8 cellular contexts compared by ENCODE assay signal in the genomic region with DNA sequence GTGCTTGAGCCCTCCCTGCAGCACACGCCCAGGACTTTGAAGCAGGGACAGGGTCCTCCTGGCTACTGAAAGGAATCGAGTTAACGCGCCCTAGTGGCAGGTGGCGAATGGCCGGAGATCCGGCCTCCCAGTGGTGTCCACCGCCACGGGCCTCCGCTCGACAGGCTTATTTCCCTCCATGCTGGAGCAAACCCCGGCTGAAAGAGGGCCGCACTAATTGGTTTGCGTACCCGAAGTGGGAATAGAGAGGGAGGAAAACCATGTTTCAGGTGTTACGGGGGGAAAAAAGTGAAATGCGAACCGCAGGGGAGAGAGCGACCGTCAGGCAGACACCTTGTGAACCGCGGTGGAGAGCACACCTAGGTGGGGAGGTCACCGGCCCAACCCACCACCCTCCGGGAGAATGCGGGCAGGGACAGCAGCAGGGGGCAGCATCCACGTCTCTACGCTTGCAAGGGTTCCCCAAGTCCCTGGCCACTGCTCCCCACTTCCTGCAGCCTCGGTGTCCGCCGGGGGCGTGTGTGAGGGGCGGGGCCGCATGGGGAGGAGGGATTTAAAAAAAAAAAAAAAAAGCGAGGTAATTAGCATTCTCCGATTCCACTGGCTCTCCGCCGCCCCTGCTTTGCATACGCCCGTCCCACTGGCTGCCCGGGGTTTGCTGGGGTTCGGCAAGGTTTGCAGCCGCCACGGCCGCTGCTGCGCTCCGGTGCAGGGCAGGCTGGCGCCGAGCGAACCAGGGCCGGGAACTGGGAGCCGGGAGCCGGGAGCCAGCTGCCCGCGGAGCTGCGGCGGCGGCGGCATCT.
DNase-seq lines count a peak whose midpoint lies in the region; ATAC-seq, FAIRE-seq and TF ChIP-seq lines count a peak whose summit lies in the region.

No MANE protein-coding gene starts in this region.

- peak overlapping the region; percentile 18 for H2AFZ ChIP-seq in ACC112 (ENCODE audit: low read length, unreplicated experiment)

- no peaks in the 10 kb centered on the region for H3K36me3 Mint-ChIP-seq in activated CD4-positive, alpha-beta memory T cell treated with anti-CD3 and anti-CD28 coated beads, Interleukin-2, amount 10 ng/mL, durations not matched to agents 7 days and 5 days (ENCODE audit: low read depth)

- H3K4me3 ChIP-seq in ACC112 (ENCODE audit: low read depth, low read length) (peak overlapping the region; percentile 74), duodenal mucosa (ENCODE audit: low read depth in 1 of 2, low read length in 2 of 2) (peak overlapping the region; percentile 80 to 82), lower lobe of right lung (peak overlapping the region; percentile 57)

- peaks cover 31% of the 10 kb centered on the region for H3K27me3 Mint-ChIP-seq in activated CD4-positive, alpha-beta memory T cell treated with anti-CD3 and anti-CD28 coated beads, Interleukin-2, amount 10 ng/mL, durations not matched to agents 7 days and 5 days

- H3K27me3 ChIP-seq in ACC112 (ENCODE audit: insufficient read depth, low read length) (peaks cover 92% of the 10 kb centered on the region), duodenal mucosa (ENCODE audit: control insufficient read depth in 1 of 2, insufficient read depth in 2 of 2, low read length in 2 of 2) (peaks cover 40% of the 10 kb centered on the region in 2 donors), lower lobe of right lung (ENCODE audit: low read depth) (peaks cover 73% of the 10 kb centered on the region)

- H3K4me1 Mint-ChIP-seq in activated CD4-positive, alpha-beta memory T cell treated with anti-CD3 and anti-CD28 coated beads, Interleukin-2, amount 10 ng/mL, durations not matched to agents 7 days and 5 days = peaks cover 29% of the 10 kb centered on the region

- POLR2A ChIA-PET in activated CD4-positive, alpha-beta memory T cell treated with anti-CD3 and anti-CD28 coated beads, Interleukin-2, amount 10 ng/mL, durations not matched to agents 7 days and 5 days (lab: Charles Lee) = interaction anchor here (1.3 to 7.9 kb wide), 7 partner anchors 19 to 442 kb away, joined by 5 to 173 read pairs (median 8); a partner anchor contains a TSS

- H3K4me3 Mint-ChIP-seq in activated CD4-positive, alpha-beta memory T cell treated with anti-CD3 and anti-CD28 coated beads, Interleukin-2, amount 10 ng/mL, durations not matched to agents 7 days and 5 days = peak overlapping the region; percentile 76

- H3K79me2 ChIP-seq in ACC112 (ENCODE audit: control insufficient read depth, insufficient read depth, low read length, unreplicated experiment) = no peaks in the 10 kb centered on the region

- H3K9me3 Mint-ChIP-seq in activated CD4-positive, alpha-beta memory T cell treated with anti-CD3 and anti-CD28 coated beads, Interleukin-2, amount 10 ng/mL, durations not matched to agents 7 days and 5 days = no peaks in the 10 kb centered on the region

- ATAC-seq in lower lobe of right lung = peak; percentile 90 to 92

- H3K4me1 ChIP-seq in ACC112 (ENCODE audit: control insufficient read depth, insufficient read depth, low read length, unreplicated experiment) = no peaks in the 10 kb centered on the region
- H3K4me1 ChIP-seq in duodenal mucosa (ENCODE audit: control insufficient read depth in 1 of 2, insufficient read depth in 2 of 2, low read length in 2 of 2) = peaks cover 21 to 34% of the 10 kb centered on the region in 2 donors
- peaks cover 36% of the 10 kb centered on the region for H3K4me1 ChIP-seq in lower lobe of right lung

- H3K27ac ChIP-seq in ACC112 (ENCODE audit: low read depth, low read length) (no peak overlapping the region), duodenal mucosa (ENCODE audit: low read depth, low read length) (no peak overlapping the region), lower lobe of right lung (no peak overlapping the region)

- intact Hi-C loops in lower lobe of right lung (cut with DNase I) = no loop called here

- no peaks in the 10 kb centered on the region for H3K9me3 ChIP-seq in duodenal mucosa (ENCODE audit: control insufficient read depth in 1 of 2, low read length in 2 of 2)
- H3K9me3 ChIP-seq in lower lobe of right lung = no peaks in the 10 kb centered on the region

- DNase-seq in H54 (ENCODE audit: insufficient read length, low spot score) = peak; percentile 93
- peak; percentile 89 for DNase-seq in NCI-H226
- DNase-seq in activated CD4-positive, alpha-beta memory T cell treated with anti-CD3 and anti-CD28 coated beads, Interleukin-2, amount 10 ng/mL, durations not matched to agents 7 days and 5 days = peak; percentile 91
- DNase-seq in lower lobe of right lung = peak; percentile 89
- DNase-seq in stimulated activated CD4-positive, alpha-beta T cell treated with anti-CD3 and anti-CD28 coated beads, TNF-alpha, amount 100 ng/mL, for 1 hour (ENCODE audit: low read depth in 3 of 3, low spot score in 1 of 3) = peak; percentile 53 to 62 (median 60)
- no peak for DNase-seq in GF-D8 (lab: John Stamatoyannopoulos, UW)

- H3K27ac Mint-ChIP-seq in activated CD4-positive, alpha-beta memory T cell treated with anti-CD3 and anti-CD28 coated beads, Interleukin-2, amount 10 ng/mL, durations not matched to agents 7 days and 5 days = peak overlapping the region; percentile 10

- TF ChIP-seq POLR2A in H54 (IDR thresholded peaks at IDR 0.05; ENCODE audit: low read depth, low read length) = 0 out of 2 replicates have a peak, but pooled peaks have one; percentile 47

- peak overlapping the region; percentile 58 to 74 for H3K9ac ChIP-seq in duodenal mucosa (ENCODE audit: low read depth in 1 of 2, low read length in 2 of 2)

- FAIRE-seq in H54 (lab: Jason Lieb, UNC) = peak; percentile 61

- H3K36me3 ChIP-seq in ACC112 (ENCODE audit: insufficient read depth, low read length) (no peaks in the 10 kb centered on the region), duodenal mucosa (ENCODE audit: control insufficient read depth in 1 of 2, insufficient read depth in 2 of 2, low read length in 2 of 2) (no peaks in the 10 kb centered on the region), lower lobe of right lung (no peaks in the 10 kb centered on the region)

- no peak for TF ChIP-seq CTCF in lower lobe of right lung (IDR thresholded peaks at IDR 0.05)

- CTCF ChIA-PET in activated CD4-positive, alpha-beta memory T cell treated with anti-CD3 and anti-CD28 coated beads, Interleukin-2, amount 10 ng/mL, durations not matched to agents 7 days and 5 days (lab: Charles Lee) = interaction anchor here (5.2 kb wide), 1 partner anchor 84 kb away, joined by 40 read pairs; no protein-coding TSS in a partner anchor
